In genomic region chr11:116615211-116615865, GRCh38 we compare ENCODE assay signal across 1 cellular context.
TF ChIP-seq lines count a peak whose summit lies in the region.

No MANE protein-coding gene starts in this region.

TF ChIP-seq in liver, 16 proteins besides CTCF, POLR2A, EP300 and RAD21 (continued from another document):
- no peak for TF ChIP-seq REST (IDR thresholded peaks at IDR 0.05)
- TF ChIP-seq FOXA2 (IDR thresholded peaks at IDR 0.05) = no peak
- no peak for TF ChIP-seq ZBTB33 (IDR thresholded peaks at IDR 0.05)
